21 cellular contexts compared by ENCODE assay signal in genomic region chr13:29513981-29514719, GRCh38.
DNase-seq lines count a peak whose midpoint lies in the region; ATAC-seq and TF ChIP-seq lines count a peak whose summit lies in the region.
"Had no signal": no experiment of that assay in that cellular context is flagged by ENCODE, and none has a peak within 500 bp of the region (broad histone marks: within the 10 kb centered on the region; RNA-seq: fewer than 3 reads in every experiment).

No MANE protein-coding gene starts in this region.

- H3K9me3 Mint-ChIP-seq in HFFc6 (no peaks in the 10 kb centered on the region), nephron progenitor cell (no peaks in the 10 kb centered on the region)
- H3K9me3 Mint-ChIP-seq: H9 had no signal

- H3K4me3 Mint-ChIP-seq in HFFc6 (peak overlapping the region; percentile 32), nephron progenitor cell (no peak overlapping the region)
- H3K4me3 Mint-ChIP-seq: activated naive CD8-positive, alpha-beta T cell; H9; T-helper 17 cell had no signal

- H3K36me3 Mint-ChIP-seq in HFFc6 (ENCODE audit: low read depth) (peaks cover 69% of the 10 kb centered on the region), nephron progenitor cell (ENCODE audit: low read depth) (peaks cover 9% of the 10 kb centered on the region)
- H3K36me3 Mint-ChIP-seq: activated naive CD8-positive, alpha-beta T cell had no signal

- ATAC-seq in HG02763 (IDR thresholded peaks at IDR 0.05; ENCODE audit: unreplicated experiment): no peak
- ATAC-seq: sciatic nerve, T-helper 17 cell had no signal

- TF ChIP-seq CTCF in AG10803 (conservative IDR thresholded peaks at IDR 0.05; ENCODE audit: low read length) (no peak), HFFc6 (IDR thresholded peaks at IDR 0.05) (no peak), foreskin fibroblast (IDR thresholded peaks at IDR 0.05; ENCODE audit: low read depth, low read length) (no peak), nephron progenitor cell (IDR thresholded peaks at IDR 0.05) (no peak)

- H3K4me1 Mint-ChIP-seq in HFFc6 (ENCODE audit: low read depth) (peaks cover 71% of the 10 kb centered on the region), nephron progenitor cell (peaks cover 48% of the 10 kb centered on the region)
- H3K4me1 Mint-ChIP-seq: H9, T-helper 17 cell had no signal

- DNase-seq in AG10803 (ENCODE audit: low read depth): peak; percentile 77
- DNase-seq in HFFc6: no peak
- peak; percentile 67 to 84 for DNase-seq in foreskin fibroblast
- DNase-seq in nephron progenitor cell: no peak
- DNase-seq in effector CD4-positive, alpha-beta T cell: no peak
- no peak for DNase-seq in stimulated activated CD4-positive, alpha-beta T cell treated with anti-CD3 and anti-CD28 coated beads, Interleukin-15, amount 100 ng/mL, for 24 hours
- DNase-seq: activated CD4-positive, alpha-beta T cell treated with anti-CD3 and anti-CD28 coated beads, Interleukin-2, amount 50 U/mL, for 48 hours; activated T-cell treated with anti-CD3 and anti-CD28 coated beads for 4 hours; AML-193; DMS79 treated with DMSO at 0.1 percent for 48 hours; H9; hypothalamus; NCI-H187 treated with DMSO at 0.1 percent for 48 hours; NCI-H2227 treated with DMSO at 0.1 percent for 48 hours; NCI-H774; SIG-M5; T-helper 17 cell; WERI-Rb-1 had no signal

- H3K27ac Mint-ChIP-seq in HFFc6 (peak overlapping the region; percentile 90), nephron progenitor cell (peak overlapping the region; percentile 87)
- H3K27ac Mint-ChIP-seq: activated naive CD8-positive, alpha-beta T cell; T-helper 17 cell had no signal

- peaks cover 4% of the 10 kb centered on the region for H3K27me3 Mint-ChIP-seq in HFFc6 (ENCODE audit: insufficient read depth)
- H3K27me3 Mint-ChIP-seq in nephron progenitor cell (ENCODE audit: low read depth, poor library complexity): peaks cover 3% of the 10 kb centered on the region
- H3K27me3 Mint-ChIP-seq: activated naive CD8-positive, alpha-beta T cell; T-helper 17 cell had no signal

- H3K4me3 ChIP-seq in AG10803 (ENCODE audit: low read length) (no peak overlapping the region), foreskin fibroblast (ENCODE audit: low read depth in 1 of 2, low read length in 2 of 2) (no peak overlapping the region)

Comparison
In these comparisons a context has a peak if more than half of its experiments do, and no peak if none do; other contexts are left out.
1. DNase-seq: peak in AG10803 (single experiment) and foreskin fibroblast (2 of 2); none in HFFc6 (single experiment), nephron progenitor cell (single experiment), effector CD4-positive, alpha-beta T cell (single experiment) and stimulated activated CD4-positive, alpha-beta T cell treated with anti-CD3 and anti-CD28 coated beads, Interleukin-15, amount 100 ng/mL, for 24 hours (single experiment).